27 cellular contexts compared by ENCODE assay signal in the genomic region with DNA sequence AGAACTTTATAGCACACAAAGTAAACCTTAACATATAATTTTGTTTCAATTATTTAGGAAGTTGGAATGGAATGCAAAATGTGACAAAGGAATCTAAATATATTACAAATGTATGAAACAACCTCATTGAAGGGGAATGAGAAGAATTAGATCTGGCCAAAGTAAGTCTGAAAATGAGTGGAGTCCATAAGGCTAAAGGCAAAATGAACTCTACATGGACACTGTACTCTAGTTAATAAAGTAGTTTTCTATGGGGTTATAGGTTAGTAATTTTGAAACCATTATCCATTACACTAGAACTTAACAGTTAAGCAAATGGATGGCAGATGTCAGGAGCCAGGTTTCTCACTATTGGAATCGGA.
"Had no signal": no experiment of that assay in that cellular context is flagged by ENCODE, and none has a peak within 500 bp of the region (broad histone marks: within the 10 kb centered on the region; RNA-seq: fewer than 3 reads in every experiment).

No MANE protein-coding gene starts in this region.

- ATAC-seq: activated naive CD4-positive, alpha-beta T cell treated with anti-CD3 and anti-CD28 coated beads, Interleukin-2, amount 50 U/mL, for 72 hours; activated naive CD8-positive, alpha-beta T cell treated with anti-CD3 and anti-CD28 coated beads, Interleukin-2, amount 50 U/mL, for 24 hours; activated T-cell treated with anti-CD3 and anti-CD28 coated beads, Interleukin-2, amount 50 U/mL, for 4 hours had no signal

- H3K27ac Mint-ChIP-seq: activated CD4-positive, alpha-beta memory T cell treated with anti-CD3 and anti-CD28 coated beads for 36 hours; activated CD4-positive, alpha-beta T cell treated with anti-CD3 and anti-CD28 coated beads, Interleukin-2, amount 10 ng/mL, durations not matched to agents 7 days and 5 days; activated naive CD4-positive, alpha-beta T cell treated with anti-CD3 and anti-CD28 coated beads, Interleukin-2, amount 50 U/mL, for 72 hours; activated naive CD8-positive, alpha-beta T cell treated with anti-CD3 and anti-CD28 coated beads, Interleukin-2, amount 50 U/mL, for 24 hours; T-helper 1 cell treated with Interleukin-12 subunit alpha and Interleukin-12 subunit beta and Interleukin-4 antibody, amounts not matched to agents 30 μg/mL and 1 μg/mL, for 36 hours had no signal

- H3K36me3 ChIP-seq: brain microvascular endothelial cell, cardiac muscle cell, colonic mucosa, Peyer's patch, SJCRH30 had no signal

- H3K27ac ChIP-seq: brain microvascular endothelial cell, cardiac muscle cell, colonic mucosa, Peyer's patch, RWPE1, SJCRH30 had no signal

- H3K4me1 ChIP-seq: colonic mucosa, Peyer's patch had no signal

- H3K27me3 Mint-ChIP-seq: activated naive CD8-positive, alpha-beta T cell treated with anti-CD3 and anti-CD28 coated beads, Interleukin-2, amount 50 U/mL, for 24 hours had no signal

- H3K4me3 ChIP-seq: cardiac muscle cell, colonic mucosa, Peyer's patch, SJCRH30 had no signal

- H3K9me3 ChIP-seq: colonic mucosa, Peyer's patch, SJCRH30 had no signal

- H3K36me3 Mint-ChIP-seq: activated CD4-positive, alpha-beta memory T cell treated with anti-CD3 and anti-CD28 coated beads for 36 hours; activated naive CD4-positive, alpha-beta T cell treated with anti-CD3 and anti-CD28 coated beads, Interleukin-2, amount 50 U/mL, for 72 hours had no signal

- H3K9me3 Mint-ChIP-seq: activated CD4-positive, alpha-beta memory T cell treated with anti-CD3 and anti-CD28 coated beads for 36 hours; activated CD4-positive, alpha-beta T cell treated with anti-CD3 and anti-CD28 coated beads, Interleukin-2, amount 10 ng/mL, durations not matched to agents 7 days and 5 days; T-helper 1 cell treated with Interleukin-12 subunit alpha and Interleukin-12 subunit beta and Interleukin-4 antibody, amounts not matched to agents 30 μg/mL and 1 μg/mL, for 36 hours had no signal

- H3K27me3 ChIP-seq: brain microvascular endothelial cell, cardiac muscle cell, colonic mucosa, Peyer's patch, SJCRH30 had no signal

- DNase-seq: activated CD4-positive, alpha-beta memory T cell treated with anti-CD3 and anti-CD28 coated beads for 36 hours; activated CD4-positive, alpha-beta T cell treated with anti-CD3 and anti-CD28 coated beads, Interleukin-2, amount 10 ng/mL, durations not matched to agents 7 days and 5 days; activated CD4-positive, CD25-positive, alpha-beta regulatory T cell treated with anti-CD3 and anti-CD28 coated beads, Interleukin-2, amount 50 U/mL, for 72 hours; activated CD8-positive, alpha-beta memory T cell treated with anti-CD3 and anti-CD28 coated beads for 24 hours; activated effector memory CD4-positive, alpha-beta T cell treated with anti-CD3 and anti-CD28 coated beads, Interleukin-2, amount 50 U/mL, for 16 hours; activated naive CD4-positive, alpha-beta T cell treated with Interleukin-2 at 50 U/mL for 16 hours; activated naive CD8-positive, alpha-beta T cell treated with anti-CD3 and anti-CD28 coated beads, Interleukin-2, amount 50 U/mL, for 24 hours; activated T-cell treated with anti-CD3 and anti-CD28 coated beads, Interleukin-2, amount 50 U/mL, for 4 hours; amygdala; colonic mucosa; NCI-H1092; NCI-H1417 treated with DMSO at 0.1 percent for 48 hours; NCI-H1694; NCI-H2029; NCI-H2107; NCI-H345; NCI-H510A; NCI-H526 treated with DMSO at 0.1 percent for 48 hours; NK-92 treated with Interleukin-12 subunit alpha and Interleukin-12 subunit beta, amount 100 ng/mL, for 24 hours; Peyer's patch; Right ventricle myocardium superior; SJCRH30 had no signal

- H3K4me1 Mint-ChIP-seq: activated CD4-positive, alpha-beta T cell treated with anti-CD3 and anti-CD28 coated beads, Interleukin-2, amount 10 ng/mL, durations not matched to agents 7 days and 5 days; activated naive CD8-positive, alpha-beta T cell treated with anti-CD3 and anti-CD28 coated beads, Interleukin-2, amount 50 U/mL, for 24 hours had no signal

- H3K4me3 Mint-ChIP-seq: activated CD4-positive, alpha-beta memory T cell treated with anti-CD3 and anti-CD28 coated beads for 36 hours; activated CD4-positive, alpha-beta T cell treated with anti-CD3 and anti-CD28 coated beads, Interleukin-2, amount 10 ng/mL, durations not matched to agents 7 days and 5 days; activated naive CD8-positive, alpha-beta T cell treated with anti-CD3 and anti-CD28 coated beads, Interleukin-2, amount 50 U/mL, for 24 hours; activated T-cell treated with anti-CD3 and anti-CD28 coated beads, Interleukin-2, amount 50 U/mL, for 4 hours; T-helper 1 cell treated with Interleukin-12 subunit alpha and Interleukin-12 subunit beta and Interleukin-4 antibody, amounts not matched to agents 30 μg/mL and 1 μg/mL, for 36 hours had no signal
